Comparison of ENCODE assay signal across 8 cellular contexts in the genomic region with DNA sequence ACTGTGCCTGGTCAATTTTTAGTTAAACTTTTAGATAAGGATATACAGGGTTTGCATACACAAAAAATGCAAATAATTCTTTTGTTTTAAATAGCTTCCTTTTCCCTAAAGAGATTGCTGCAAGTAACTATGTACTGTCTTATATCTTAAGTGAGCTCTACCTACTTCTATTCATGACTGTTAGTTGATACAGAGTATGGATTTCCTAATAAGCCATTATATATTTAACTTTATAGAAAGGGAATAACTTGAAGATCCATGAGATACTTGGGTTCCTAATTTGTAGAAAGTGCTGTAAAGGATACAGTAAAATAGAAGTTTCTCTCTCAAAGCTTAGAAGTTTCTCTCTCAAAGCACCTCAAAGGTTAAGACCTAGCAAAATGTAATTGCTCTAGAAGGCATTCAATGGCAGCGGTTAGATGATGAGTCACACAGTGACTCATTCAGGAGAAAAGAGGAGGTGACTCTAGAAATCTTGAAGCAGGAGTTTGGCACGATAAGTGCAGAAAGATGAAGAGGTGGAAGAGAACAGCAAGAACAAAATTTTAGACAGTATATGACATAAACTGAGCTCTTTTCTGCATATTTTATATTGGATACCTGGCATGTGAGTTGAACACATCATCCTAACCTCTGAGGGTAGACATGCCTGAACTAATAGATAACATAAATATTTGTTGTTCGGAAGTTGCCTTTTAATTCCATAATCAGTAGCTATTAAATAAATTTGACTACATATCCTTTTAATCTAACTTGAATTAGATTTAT. TPM values are rescaled to one million over a fixed set of nuclear protein-coding genes. Genes with fewer than 3 reads are reported as not detected.
DNase-seq lines count a peak whose midpoint lies in the region; ATAC-seq and TF ChIP-seq lines count a peak whose summit lies in the region.

No MANE protein-coding gene starts in this region.

- TF ChIP-seq CTCF in RWPE2 (IDR thresholded peaks at IDR 0.05; ENCODE audit: poor library complexity, severe bottlenecking) = no peak

- H3K9me3 ChIP-seq in RWPE2 (ENCODE audit: severe bottlenecking) (no peaks in the 10 kb centered on the region), skeletal muscle satellite cell (replicated peaks; ENCODE audit: low read length) (no peaks in the 10 kb centered on the region)

- H3K4me1 ChIP-seq in RWPE2 (ENCODE audit: insufficient read depth, poor library complexity, severe bottlenecking) = peaks cover 23% of the 10 kb centered on the region
- peaks cover 16% of the 10 kb centered on the region for H3K4me1 ChIP-seq in skeletal muscle satellite cell (ENCODE audit: control insufficient read depth, insufficient read depth, low read length)

- ATAC-seq in HG02973 (IDR thresholded peaks at IDR 0.05; ENCODE audit: unreplicated experiment) (peak; percentile 60), RWPE2 (ENCODE audit: low read depth) (peak; percentile 97)

- H3K9ac ChIP-seq in skeletal muscle satellite cell (ENCODE audit: low read depth, low read length) = peak overlapping the region; percentile 27

- H3K36me3 ChIP-seq in RWPE2 (ENCODE audit: low read depth) = peaks cover 82% of the 10 kb centered on the region
- H3K36me3 ChIP-seq in skeletal muscle satellite cell (ENCODE audit: insufficient read depth, low read length) = peaks cover 76% of the 10 kb centered on the region

- DNase-seq in activated CD8-positive, alpha-beta memory T cell treated with anti-CD3 and anti-CD28 coated beads, Interleukin-2, amount 50 U/mL, for 4 hours = peak; percentile 23
- no peak for DNase-seq in activated CD8-positive, alpha-beta memory T cell treated with anti-CD3 and anti-CD28 coated beads for 24 hours
- DNase-seq in RWPE2 (ENCODE audit: low spot score) (no peak), dedifferentiated amniotic fluid mesenchymal stem cell (ENCODE audit: extremely low spot score) (peak; percentile 65), NCI-H774 (lab: John Stamatoyannopoulos, UW) (no peak)
- DNase-seq in activated effector memory CD4-positive, alpha-beta T cell treated with Interleukin-2 at 50 U/mL for 16 hours = no peak

- H3K27ac ChIP-seq in RWPE2 (ENCODE audit: poor library complexity, severe bottlenecking) = peak overlapping the region; percentile 41

- no peak overlapping the region for H3K4me3 ChIP-seq in RWPE2 (ENCODE audit: severe bottlenecking)
- H3K4me3 ChIP-seq in skeletal muscle satellite cell (ENCODE audit: low read length) = no peak overlapping the region

- H3K4me2 ChIP-seq in skeletal muscle satellite cell (ENCODE audit: low read length) = peak overlapping the region; percentile 64

- H3K27me3 ChIP-seq in RWPE2 (ENCODE audit: insufficient read depth, poor library complexity, severe bottlenecking) (no peaks in the 10 kb centered on the region), skeletal muscle satellite cell (ENCODE audit: control insufficient read depth, insufficient read depth, low read length) (no peaks in the 10 kb centered on the region)

RNA-seq across cellular contexts. Expression of a gene that starts 5.5 kb away (rescaled TPM):
- 19.9 and 25.6 TPM in 2 replicates for total RNA-seq in skeletal muscle satellite cell (2012; rRNA removed)

RNA-seq across cellular contexts. Expression of a gene that starts 8.4 kb away (rescaled TPM):
- 42.4 and 52.5 TPM in 2 replicates for total RNA-seq in skeletal muscle satellite cell (2012; rRNA removed)

RNA-seq across cellular contexts. Expression of a gene that starts 8.6 kb away (rescaled TPM):
- total RNA-seq in skeletal muscle satellite cell (2012; rRNA removed) = 20.1 and 25.1 TPM in 2 replicates

Comparison
In these comparisons a context has a peak if more than half of its experiments do, and no peak if none do; other contexts are left out.
1. DNase-seq: peak in activated CD8-positive, alpha-beta memory T cell treated with anti-CD3 and anti-CD28 coated beads, Interleukin-2, amount 50 U/mL, for 4 hours (single experiment) and dedifferentiated amniotic fluid mesenchymal stem cell (single experiment); none in activated CD8-positive, alpha-beta memory T cell treated with anti-CD3 and anti-CD28 coated beads for 24 hours (single experiment), RWPE2 (single experiment), activated effector memory CD4-positive, alpha-beta T cell treated with Interleukin-2 at 50 U/mL for 16 hours (single experiment) and NCI-H774 (single experiment).